8 cellular contexts compared by ENCODE assay signal in genomic region chr3:160754855-160755747, GRCh38. TPM values are rescaled to one million over a fixed set of nuclear protein-coding genes. Genes with fewer than 3 reads are reported as not detected.
DNase-seq lines count a peak whose midpoint lies in the region; ATAC-seq, FAIRE-seq and TF ChIP-seq lines count a peak whose summit lies in the region.

No MANE protein-coding gene starts in this region.

- peak overlapping the region; percentile 57 for H3K4me3 ChIP-seq in A549
- peak overlapping the region; percentile 70 for H3K4me3 ChIP-seq in iPS-11a (ENCODE audit: low read depth, low read length)
- peak overlapping the region; percentile 82 to 97 (median 89) for H3K4me3 ChIP-seq in gastrocnemius medialis

- H3K4me1 Mint-ChIP-seq in brain = peaks cover 57% of the 10 kb centered on the region

- peak overlapping the region; percentile 68 to 88 for H3K27ac ChIP-seq in A549
- peak overlapping the region; percentile 94 to 99 (median 96) for H3K27ac ChIP-seq in gastrocnemius medialis

- TF ChIP-seq RAD21 in A549 (conservative IDR thresholded peaks at IDR 0.05 in 1 of 2, IDR thresholded peaks at IDR 0.05 in 1 of 2) = no peak

- no peaks in the 10 kb centered on the region for H3K9me3 Mint-ChIP-seq in brain

- no peaks in the 10 kb centered on the region for H3K36me3 Mint-ChIP-seq in brain

- FAIRE-seq in A549 (lab: Jason Lieb, UNC) = no peak

- TF ChIP-seq CTCF in A549 (IDR thresholded peaks at IDR 0.05) (no peak), brain (conservative IDR thresholded peaks at IDR 0.05) (no peak), gastrocnemius medialis (IDR thresholded peaks at IDR 0.05 in 4 of 5, conservative IDR thresholded peaks at IDR 0.05 in 1 of 5) (peak in 3 of 5 experiments; percentile 7 to 30 (median 19))

- no peak for TF ChIP-seq EP300 in A549 (IDR thresholded peaks at IDR 0.05)

- peaks cover 9% of the 10 kb centered on the region; the same call in 1 of the 3 replicates for H3K4me1 ChIP-seq in A549
- H3K4me1 ChIP-seq in gastrocnemius medialis = peaks cover 20 to 25% of the 10 kb centered on the region in 2 donors

- 2% methylated on average over 32 of the region's 85 CpGs for WGBS in A549 (ENCODE audit: missing lambda C conversion rate)

- CTCF ChIA-PET in A549 (lab: Yijun Ruan, JAX) = interaction anchor here (0.7 to 1.2 kb wide), 3 partner anchors 18 to 132 kb away, joined by 3 to 4 read pairs (median 3); no protein-coding TSS in a partner anchor

- H3K27me3 ChIP-seq in gastrocnemius medialis = no peaks in the 10 kb centered on the region

- peak overlapping the region; percentile 84 for H3K4me2 ChIP-seq in A549

- ATAC-seq in A549 = peak; percentile 86 to 94
- ATAC-seq in GM18861 (IDR thresholded peaks at IDR 0.05; ENCODE audit: unreplicated experiment) = peak; percentile 87
- peak; percentile 81 for ATAC-seq in HG03066 (IDR thresholded peaks at IDR 0.05; ENCODE audit: low read depth, unreplicated experiment)
- ATAC-seq in gastrocnemius medialis = peak; percentile 65 to 79

- H3K4me3 Mint-ChIP-seq in brain = peak overlapping the region; percentile 98 to 100 (median 98)

- peak overlapping the region; percentile 97 to 100 (median 99) for H3K27ac Mint-ChIP-seq in brain

- in situ Hi-C loops in gastrocnemius medialis (cut with MboI; ENCODE audit: low sequenced_read_pairs in 4 of 4) = loop anchor here in 2 of 4 donors (10.0 kb wide), 2 partner anchors 50 to 190 kb away; partner anchors contain the start of gene KPNA4 (in 2 of the 2)

- H3K9me3 ChIP-seq in A549 (no peaks in the 10 kb centered on the region), gastrocnemius medialis (no peaks in the 10 kb centered on the region)

- intact Hi-C loops in gastrocnemius medialis (cut with DNase I; ENCODE audit: low total_unique reads) = loop anchor here (1.0 to 10.0 kb wide), 5 partner anchors 16 to 900 kb away; partner anchors contain the start of genes KPNA4 and NMD3

- POLR2A ChIA-PET in A549 (lab: Yijun Ruan, JAX) = no interaction called here

- DNase-seq in A549 (ENCODE audit: low read depth in 1 of 2, low spot score in 1 of 2) (peak; percentile 70 to 88), NCI-H2107 (lab: John Stamatoyannopoulos, UW) (peak; percentile 98), UCSD-AML1 (lab: John Stamatoyannopoulos, UW; ENCODE audit: unreplicated experiment) (peak; percentile 94), gastrocnemius medialis (peak; percentile 91 to 93)

- H3K27me3 Mint-ChIP-seq in brain = peaks cover 26% of the 10 kb centered on the region

- no peaks in the 10 kb centered on the region for H3K36me3 ChIP-seq in gastrocnemius medialis

- TF ChIP-seq POLR2A in A549 (IDR thresholded peaks at IDR 0.05; ENCODE audit: low read length) (peak; percentile 54), gastrocnemius medialis (IDR thresholded peaks at IDR 0.05) (peak; percentile 92 to 98)

TF ChIP-seq in A549, 52 proteins besides CTCF, POLR2A, EP300 and RAD21:
- peak; percentile 57; the same call in 1 of the 2 replicates for TF ChIP-seq E2F6 (IDR thresholded peaks at IDR 0.05; ENCODE audit: borderline replicate concordance, low read depth)
- TF ChIP-seq RNF2 (IDR thresholded peaks at IDR 0.05; ENCODE audit: borderline replicate concordance, low read depth) = peak; percentile 84; the same call in 1 of the 2 replicates
- TF ChIP-seq RCOR1 (IDR thresholded peaks at IDR 0.05; ENCODE audit: low read depth, low read length) = no peak
- peak in 1 of 2 experiments; percentile 51; a peak in 2 of 5 replicates for TF ChIP-seq JUN (IDR thresholded peaks at IDR 0.05)
- TF ChIP-seq PHF8 (IDR thresholded peaks at IDR 0.05; ENCODE audit: borderline replicate concordance, low read depth) = peak; percentile 65; the same call in 1 of the 2 replicates
- peak; percentile 38; the same call in 1 of the 2 replicates for TF ChIP-seq BHLHE40 (IDR thresholded peaks at IDR 0.05; ENCODE audit: low read depth, low read length)
- TF ChIP-seq RARB (CRISPR knock-in tag; IDR thresholded peaks at IDR 0.05) = no peak
- 0 out of 2 replicates have a peak, but pooled peaks have one; percentile 55 for TF ChIP-seq HOXB13 (CRISPR knock-in tag; IDR thresholded peaks at IDR 0.05; ENCODE audit: low read depth)
- peak; percentile 66 for TF ChIP-seq MAX (IDR thresholded peaks at IDR 0.05)

RNA-seq across cellular contexts. Expression of gene PPM1L, which starts 0.9 kb away (rescaled TPM):
- polyA plus RNA-seq in A549 (2011; rRNA removed) (0.45 and 0.69 TPM in 2 replicates), A549 (2017; fragmentation: RNase III; extraction: RNeasy Plus Mini Kit Qiagen cat#74134 plus additional on column Dnase treatment) (0.26 to 0.39 TPM (median 0.27 TPM) in 3 replicates), brain (ENCODE audit: insufficient read depth, low read depth, low replicate concordance) (5.9 TPM)
- 0.13 and 0.17 TPM in 2 replicates for polyA plus RNA-seq in A549 (2012; cell fraction: cytosol; rRNA removed)
- polyA plus RNA-seq in A549 (2012; cell fraction: nucleus; rRNA removed) = 0.31 and 0.36 TPM in 2 replicates
- polyA minus RNA-seq in A549 (2011; rRNA and poly(A)+ RNA removed) = 0.63 and 1.4 TPM in 2 replicates
- 100 to 1,000 TPM in 3 of 4 donors, 10 to 100 TPM in 1; 85.0 to 243 (median 122) TPM for total RNA-seq in gastrocnemius medialis

Comparison
In these comparisons a context has a peak if more than half of its experiments do, and no peak if none do; other contexts are left out.
1. Peak in every context shown above with its lines: DNase-seq, ATAC-seq, H3K4me3 ChIP-seq and H3K27ac ChIP-seq.
2. CTCF ChIP-seq: peak in gastrocnemius medialis (3 of 5); none in A549 (single experiment) and brain (0 of 2).